In the genomic region with DNA sequence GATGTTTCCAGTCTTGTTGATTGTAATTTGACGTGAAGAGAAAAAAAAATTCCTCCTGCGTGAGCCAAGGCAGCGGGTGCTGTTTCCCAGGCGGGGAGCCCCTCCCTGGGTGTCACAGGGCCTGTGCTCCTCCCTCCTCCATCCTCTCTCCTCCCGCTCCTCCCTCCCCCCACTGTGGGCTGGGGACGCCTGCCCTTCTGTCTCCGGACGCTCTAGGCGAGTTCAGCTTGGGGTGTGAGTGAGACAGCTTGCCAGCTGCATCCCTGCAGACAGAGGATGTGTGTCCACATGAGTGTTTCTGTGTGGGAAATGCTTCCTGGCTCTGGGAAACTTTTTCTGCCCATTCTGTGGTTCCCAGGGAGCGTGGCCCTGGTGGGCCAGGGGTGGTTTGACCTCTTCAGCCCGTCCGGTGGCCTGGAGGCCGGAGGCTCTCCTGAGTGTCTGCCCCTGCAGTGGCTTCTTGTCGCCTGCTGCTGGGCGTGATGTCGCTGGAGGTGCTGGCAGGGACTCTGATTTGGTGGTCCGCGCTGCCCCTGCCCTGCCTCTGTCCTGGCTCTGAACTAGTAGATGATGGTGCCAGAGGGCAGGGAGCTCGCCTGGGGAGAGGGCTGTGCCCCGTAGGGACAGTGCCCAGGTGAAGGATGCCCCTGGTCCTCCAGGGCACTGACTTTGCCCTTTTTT, we compare ENCODE assay signal across 10 cellular contexts.
DNase-seq lines count a peak whose midpoint lies in the region; ATAC-seq and TF ChIP-seq lines count a peak whose summit lies in the region.
"Had no signal": no experiment of that assay in that cellular context is flagged by ENCODE, and none has a peak within 500 bp of the region (broad histone marks: within the 10 kb centered on the region; RNA-seq: fewer than 3 reads in every experiment).

No MANE protein-coding gene starts in this region.

- 98% methylated on average over 15 of the region's 20 CpGs for WGBS in SK-N-SH (ENCODE audit: low lambda C conversion rate)

- H3K4me2 ChIP-seq in SK-N-SH (no peak overlapping the region), fibroblast of lung (ENCODE audit: extremely low read depth, insufficient read depth, low read length) (peak overlapping the region; percentile 35), MM.1S (ENCODE audit: low read depth, low read length) (no peak overlapping the region)

- POLR2A ChIA-PET in SK-N-SH (lab: Yijun Ruan, JAX): no interaction called here

- H3K4me3 ChIP-seq in SK-N-SH (ENCODE audit: low read depth in 2 of 2, low read length in 1 of 2) (no peak overlapping the region), fibroblast of lung (replicated peaks in 1 of 4; ENCODE audit: control extremely low read depth in 1 of 4, insufficient read depth in 1 of 4, low read depth in 3 of 4, low read length in 4 of 4) (no peak overlapping the region), tibial artery (no peak overlapping the region), MM.1S (ENCODE audit: low read length) (no peak overlapping the region)

- H3K9me2 ChIP-seq in SK-N-SH: no peaks in the 10 kb centered on the region
- no peaks in the 10 kb centered on the region for H3K9me2 ChIP-seq in MM.1S (replicated peaks; ENCODE audit: insufficient read depth, low read length)

- peaks cover 0 to 5% of the 10 kb centered on the region in 2 experiments; a peak in 1 of 4 replicates for H3K4me1 ChIP-seq in SK-N-SH (ENCODE audit: control insufficient read depth in 1 of 2, insufficient read depth in 2 of 2, low read depth in 1 of 2, low read length in 1 of 2)
- peaks cover 3% of the 10 kb centered on the region for H3K4me1 ChIP-seq in fibroblast of lung (ENCODE audit: control insufficient read depth, extremely low read depth, insufficient read depth, low read length)
- peaks cover 0 to 33% (median 26%) of the 10 kb centered on the region in 4 donors for H3K4me1 ChIP-seq in tibial artery
- H3K4me1 ChIP-seq in MM.1S (ENCODE audit: low read length): no peaks in the 10 kb centered on the region

- H3K27me3 ChIP-seq in SK-N-SH (ENCODE audit: insufficient read depth): no peaks in the 10 kb centered on the region
- no peaks in the 10 kb centered on the region for H3K27me3 ChIP-seq in fibroblast of lung (ENCODE audit: control insufficient read depth, insufficient read depth, low read length)
- no peaks in the 10 kb centered on the region for H3K27me3 ChIP-seq in tibial artery
- H3K27me3 ChIP-seq in MM.1S (replicated peaks; ENCODE audit: insufficient read depth, low read length): no peaks in the 10 kb centered on the region

- peak; percentile 50 for DNase-seq in SK-N-SH
- peak in 1 of 2 donors; percentile 72 for DNase-seq in fibroblast of lung (ENCODE audit: low read depth in 2 of 2)
- DNase-seq in middle frontal gyrus (ENCODE audit: extremely low spot score, low spot score): peak; percentile 10
- DNase-seq in tibial artery: peak; percentile 51 to 90
- no peak for DNase-seq in MM.1S
- DNase-seq: activated naive CD8-positive, alpha-beta T cell treated with anti-CD3 and anti-CD28 coated beads, Interleukin-2, amount 10 ng/mL, durations not matched to agents 7 days and 5 days; stimulated activated CD4-positive, alpha-beta T cell treated with anti-CD3 and anti-CD28 coated beads, Interleukin-15, amount 100 ng/mL, for 24 hours had no signal

- no peak for TF ChIP-seq RAD21 in SK-N-SH (IDR thresholded peaks at IDR 0.05; ENCODE audit: low read length)

- ATAC-seq in SK-N-SH treated with all-trans-retinoic acid at 6 μM for 48 hours (no peak), HG03196 (IDR thresholded peaks at IDR 0.05; ENCODE audit: unreplicated experiment) (no peak), GM21447 (IDR thresholded peaks at IDR 0.05; ENCODE audit: unreplicated experiment) (no peak)

- TF ChIP-seq EP300 in SK-N-SH (IDR thresholded peaks at IDR 0.05; ENCODE audit: borderline replicate concordance in 1 of 2, low read depth in 1 of 2, low read length in 1 of 2): no peak

- intact Hi-C loops in tibial artery (cut with DNase I; ENCODE audit: low total_unique reads): no loop called here

- no peaks in the 10 kb centered on the region for H4K20me1 ChIP-seq in SK-N-SH (ENCODE audit: insufficient read depth)
- no peaks in the 10 kb centered on the region for H4K20me1 ChIP-seq in fibroblast of lung (ENCODE audit: control insufficient read depth, extremely low read depth, insufficient read depth, low read length)
- H4K20me1 ChIP-seq in MM.1S (ENCODE audit: insufficient read depth, low read length): no peaks in the 10 kb centered on the region

- H3K9me3 ChIP-seq in SK-N-SH (no peaks in the 10 kb centered on the region), fibroblast of lung (ENCODE audit: control insufficient read depth, insufficient read depth, low read depth, low read length) (no peaks in the 10 kb centered on the region), tibial artery (no peaks in the 10 kb centered on the region), MM.1S (replicated peaks; ENCODE audit: insufficient read depth, low read length) (no peaks in the 10 kb centered on the region)

- CTCF ChIA-PET in SK-N-SH (lab: Yijun Ruan, JAX): interaction anchor here (0.6 to 0.8 kb wide), 2 partner anchors 27 to 1548 kb away, joined by 3 read pairs; no protein-coding TSS in a partner anchor

- H3K27ac ChIP-seq in SK-N-SH (ENCODE audit: low read depth in 2 of 2, low read length in 1 of 2): no peak overlapping the region
- no peak overlapping the region for H3K27ac ChIP-seq in fibroblast of lung (ENCODE audit: insufficient read depth, low read length)
- H3K27ac ChIP-seq in tibial artery: peak overlapping the region; percentile 85 to 86
- H3K27ac ChIP-seq in MM.1S (ENCODE audit: low read length): no peak overlapping the region

- peaks cover 10 to 42% of the 10 kb centered on the region in 2 experiments for H3K36me3 ChIP-seq in SK-N-SH (replicated peaks in 1 of 2; ENCODE audit: control insufficient read depth in 1 of 2, insufficient read depth in 2 of 2, low read length in 1 of 2)
- peaks cover 11% of the 10 kb centered on the region for H3K36me3 ChIP-seq in fibroblast of lung (ENCODE audit: control insufficient read depth, insufficient read depth, low read length)
- H3K36me3 ChIP-seq in tibial artery: peaks cover 24 to 65% (median 48%) of the 10 kb centered on the region in 3 donors
- H3K36me3 ChIP-seq in MM.1S (replicated peaks; ENCODE audit: insufficient read depth, low read length): no peaks in the 10 kb centered on the region

- H2AFZ ChIP-seq in SK-N-SH (ENCODE audit: low read depth) (no peak overlapping the region), fibroblast of lung (ENCODE audit: low read length) (no peak overlapping the region), MM.1S (ENCODE audit: low read length) (no peak overlapping the region)

- H3K9ac ChIP-seq in SK-N-SH (no peak overlapping the region), fibroblast of lung (ENCODE audit: insufficient read depth, low read length) (no peak overlapping the region), MM.1S (ENCODE audit: low read length) (no peak overlapping the region)

- no peak for TF ChIP-seq CTCF in SK-N-SH (IDR thresholded peaks at IDR 0.05)
- TF ChIP-seq CTCF in fibroblast of lung (conservative IDR thresholded peaks at IDR 0.05 in 1 of 2, IDR thresholded peaks at IDR 0.05 in 1 of 2; ENCODE audit: low read depth in 1 of 2, low read length in 2 of 2): no peak
- no peak for TF ChIP-seq CTCF in tibial artery (IDR thresholded peaks at IDR 0.05)
- no peak for TF ChIP-seq CTCF in MM.1S (IDR thresholded peaks at IDR 0.05; ENCODE audit: low read length)

- H3K79me2 ChIP-seq in SK-N-SH (ENCODE audit: insufficient read depth): no peaks in the 10 kb centered on the region
- H3K79me2 ChIP-seq in fibroblast of lung (ENCODE audit: control insufficient read depth, insufficient read depth, low read length): no peaks in the 10 kb centered on the region
- no peaks in the 10 kb centered on the region for H3K79me2 ChIP-seq in MM.1S (ENCODE audit: low read length)

- H3F3A ChIP-seq in SK-N-SH (replicated peaks; ENCODE audit: insufficient read depth) (peaks cover 5% of the 10 kb centered on the region), MM.1S (ENCODE audit: insufficient read depth, low read length) (no peaks in the 10 kb centered on the region)

TF ChIP-seq in SK-N-SH, 30 proteins besides CTCF, POLR2A, EP300 and RAD21 (continues in another document):
- TF ChIP-seq SIN3A (IDR thresholded peaks at IDR 0.05; ENCODE audit: borderline replicate concordance, low read depth, low read length): no peak
- TF ChIP-seq FOXJ3 (CRISPR knock-in tag; IDR thresholded peaks at IDR 0.05): no peak
- TF ChIP-seq ELF1 (IDR thresholded peaks at IDR 0.05): no peak

TF ChIP-seq in SK-N-SH treated with all-trans-retinoic acid at 6 μM for 48 hours, 23 proteins besides CTCF, POLR2A, EP300 and RAD21 (continues in another document):
- TF ChIP-seq ZC3H10 (CRISPR knock-in tag; IDR thresholded peaks at IDR 0.05): no peak
- TF ChIP-seq GLIS3 (CRISPR knock-in tag; IDR thresholded peaks at IDR 0.05): no peak
- no peak for TF ChIP-seq ISL1 (CRISPR knock-in tag; IDR thresholded peaks at IDR 0.05)
- no peak for TF ChIP-seq TCF4 (CRISPR knock-in tag; IDR thresholded peaks at IDR 0.05; ENCODE audit: borderline replicate concordance)
- TF ChIP-seq ARNTL (CRISPR knock-in tag; IDR thresholded peaks at IDR 0.05; ENCODE audit: borderline replicate concordance, low read depth): no peak
- TF ChIP-seq SNAI2 (CRISPR knock-in tag; IDR thresholded peaks at IDR 0.05): no peak
- no peak for TF ChIP-seq ZNF70 (CRISPR knock-in tag; IDR thresholded peaks at IDR 0.05)
- no peak for TF ChIP-seq CSDC2 (CRISPR knock-in tag; IDR thresholded peaks at IDR 0.05)
- TF ChIP-seq ESRRG (CRISPR knock-in tag; IDR thresholded peaks at IDR 0.05): no peak
- TF ChIP-seq, protein P1, sequence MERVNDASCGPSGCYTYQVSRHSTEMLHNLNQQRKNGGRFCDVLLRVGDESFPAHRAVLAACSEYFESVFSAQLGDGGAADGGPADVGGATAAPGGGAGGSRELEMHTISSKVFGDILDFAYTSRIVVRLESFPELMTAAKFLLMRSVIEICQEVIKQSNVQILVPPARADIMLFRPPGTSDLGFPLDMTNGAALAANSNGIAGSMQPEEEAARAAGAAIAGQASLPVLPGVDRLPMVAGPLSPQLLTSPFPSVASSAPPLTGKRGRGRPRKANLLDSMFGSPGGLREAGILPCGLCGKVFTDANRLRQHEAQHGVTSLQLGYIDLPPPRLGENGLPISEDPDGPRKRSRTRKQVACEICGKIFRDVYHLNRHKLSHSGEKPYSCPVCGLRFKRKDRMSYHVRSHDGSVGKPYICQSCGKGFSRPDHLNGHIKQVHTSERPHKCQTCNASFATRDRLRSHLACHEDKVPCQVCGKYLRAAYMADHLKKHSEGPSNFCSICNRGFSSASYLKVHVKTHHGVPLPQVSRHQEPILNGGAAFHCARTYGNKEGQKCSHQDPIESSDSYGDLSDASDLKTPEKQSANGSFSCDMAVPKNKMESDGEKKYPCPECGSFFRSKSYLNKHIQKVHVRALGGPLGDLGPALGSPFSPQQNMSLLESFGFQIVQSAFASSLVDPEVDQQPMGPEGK (CRISPR knock-in tag; IDR thresholded peaks at IDR 0.05; ENCODE audit: borderline replicate concordance): no peak
- no peak for TF ChIP-seq ZFP3 (CRISPR knock-in tag; IDR thresholded peaks at IDR 0.05)
- no peak for TF ChIP-seq BACH2 (CRISPR knock-in tag; IDR thresholded peaks at IDR 0.05; ENCODE audit: borderline replicate concordance)

Comparison
In these comparisons a context has a peak if more than half of its experiments do, and no peak if none do; other contexts are left out.
1. H3K27ac ChIP-seq: peak in tibial artery (2 of 2); none in SK-N-SH (0 of 2), fibroblast of lung (single experiment) and MM.1S (single experiment).